In the genomic region with DNA sequence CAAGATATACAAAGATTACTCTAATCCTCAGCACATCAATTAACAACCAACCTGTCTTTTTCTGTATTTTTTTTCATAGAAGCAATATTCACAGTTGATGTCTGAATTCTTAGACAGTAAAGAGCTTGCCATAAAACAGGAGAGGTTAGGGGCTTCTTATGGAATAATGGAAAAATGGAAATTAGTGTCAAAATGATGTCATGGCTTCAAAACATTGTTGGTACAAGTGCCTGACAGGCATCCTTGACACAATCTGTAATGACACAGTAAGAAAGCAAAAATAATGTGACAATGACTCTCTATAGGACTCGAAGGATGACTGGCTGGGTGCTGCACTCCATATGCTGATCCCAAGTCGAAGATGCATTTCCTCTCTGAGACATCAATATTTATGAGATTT, we compare ENCODE assay signal across 18 cellular contexts.
DNase-seq lines count a peak whose midpoint lies in the region; ATAC-seq and TF ChIP-seq lines count a peak whose summit lies in the region.
"Had no signal": no experiment of that assay in that cellular context is flagged by ENCODE, and none has a peak within 500 bp of the region (broad histone marks: within the 10 kb centered on the region; RNA-seq: fewer than 3 reads in every experiment).

No MANE protein-coding gene starts in this region.

- no TSS peak for BruUV-seq in A673 (replicated peaks; lab: Mats Ljungman, UMichigan)

- no peak overlapping the region for H3K9ac ChIP-seq in parathyroid adenoma
- H3K9ac ChIP-seq: BLaER1 treated with 17β-estradiol and CSF1 and Interleukin-3, amounts not matched to agents 10 nM and 100 nM had no signal

- no peak overlapping the region for H3K4me3 ChIP-seq in parathyroid adenoma (ENCODE audit: low read depth, low read length)
- H3K4me3 ChIP-seq in gastrocnemius medialis = no peak overlapping the region
- H3K4me3 ChIP-seq in A673 (ENCODE audit: low read depth, low read length, poor library complexity, severe bottlenecking) = no peak overlapping the region
- H3K4me3 ChIP-seq: BLaER1 treated with 17β-estradiol and CSF1 and Interleukin-3, amounts not matched to agents 10 nM and 100 nM had no signal

- no peak overlapping the region for H3K4me2 ChIP-seq in parathyroid adenoma (ENCODE audit: low read length)
- H3K4me2 ChIP-seq: BLaER1 treated with 17β-estradiol and CSF1 and Interleukin-3, amounts not matched to agents 10 nM and 100 nM had no signal

- peak overlapping the region; percentile 56 for H3K27ac Mint-ChIP-seq in glutamatergic neuron (ENCODE audit: unreplicated experiment)
- H3K27ac Mint-ChIP-seq: B cell; CD4-positive, alpha-beta T cell; CD8-positive, alpha-beta T cell had no signal

- peak overlapping the region; percentile 55 for H3K27ac ChIP-seq in parathyroid adenoma
- no peak overlapping the region for H3K27ac ChIP-seq in gastrocnemius medialis
- H3K27ac ChIP-seq in A673 (ENCODE audit: low read depth, low read length, poor library complexity, severe bottlenecking) = no peak overlapping the region
- H3K27ac ChIP-seq: BLaER1 treated with 17β-estradiol and CSF1 and Interleukin-3, amounts not matched to agents 10 nM and 100 nM; C4-2B had no signal

- peak overlapping the region; percentile 26 for H3K4me3 Mint-ChIP-seq in glutamatergic neuron (ENCODE audit: unreplicated experiment)
- H3K4me3 Mint-ChIP-seq: B cell; CD4-positive, alpha-beta T cell; CD8-positive, alpha-beta T cell had no signal

- peaks cover 23% of the 10 kb centered on the region for H3K4me1 Mint-ChIP-seq in glutamatergic neuron (ENCODE audit: low read depth, unreplicated experiment)
- H3K4me1 Mint-ChIP-seq: B cell had no signal

- intact Hi-C loops in gastrocnemius medialis (cut with DNase I; ENCODE audit: low total_unique reads) (no loop called here), A673 (cut with micrococcal nuclease; ENCODE audit: unreplicated experiment) (no loop called here)

- H3K9me3 Mint-ChIP-seq in glutamatergic neuron (ENCODE audit: unreplicated experiment) = peaks cover 3% of the 10 kb centered on the region

- no peak for TF ChIP-seq POLR2A in gastrocnemius medialis (IDR thresholded peaks at IDR 0.05)

- H3K27me3 ChIP-seq in parathyroid adenoma (ENCODE audit: control insufficient read depth, insufficient read depth, low read length) (no peaks in the 10 kb centered on the region), gastrocnemius medialis (no peaks in the 10 kb centered on the region), A673 (replicated peaks; ENCODE audit: insufficient read depth, low read depth, low read length, poor library complexity) (peaks cover 26% of the 10 kb centered on the region)
- H3K27me3 ChIP-seq: BLaER1 treated with 17β-estradiol and CSF1 and Interleukin-3, amounts not matched to agents 10 nM and 100 nM had no signal

- in situ Hi-C loops in gastrocnemius medialis (cut with MboI; ENCODE audit: low sequenced_read_pairs in 4 of 4) = no loop called here

- H3K4me1 ChIP-seq in parathyroid adenoma = peaks cover 16% of the 10 kb centered on the region
- no peaks in the 10 kb centered on the region for H3K4me1 ChIP-seq in gastrocnemius medialis
- H3K4me1 ChIP-seq in A673 (ENCODE audit: insufficient read depth, low read length, poor library complexity, severe bottlenecking) = no peaks in the 10 kb centered on the region
- H3K4me1 ChIP-seq: Caco-2 had no signal

- H3K36me3 ChIP-seq in parathyroid adenoma (ENCODE audit: control insufficient read depth, insufficient read depth, low read length) (no peaks in the 10 kb centered on the region), gastrocnemius medialis (no peaks in the 10 kb centered on the region), A673 (ENCODE audit: insufficient read depth, low read length, poor library complexity, severe bottlenecking) (no peaks in the 10 kb centered on the region)
- H3K36me3 ChIP-seq: BLaER1 treated with 17β-estradiol and CSF1 and Interleukin-3, amounts not matched to agents 10 nM and 100 nM had no signal

- DNase-seq in HEK293T (ENCODE audit: extremely low spot score) (no peak), NCI-H69 (lab: John Stamatoyannopoulos, UW) (peak; percentile 29), glutamatergic neuron (no peak), gastrocnemius medialis (no peak), pons (ENCODE audit: low spot score) (no peak), A673 (ENCODE audit: low spot score) (no peak)
- DNase-seq: 8988T; AML-193; Caco-2; Calu3; CD4-positive, alpha-beta T cell; CD8-positive, alpha-beta T cell; GF-D8 had no signal

- H2AFZ ChIP-seq in parathyroid adenoma = no peak overlapping the region

- no peaks in the 10 kb centered on the region for H3K79me2 ChIP-seq in parathyroid adenoma

- TF ChIP-seq CTCF in glutamatergic neuron (IDR thresholded peaks at IDR 0.05; ENCODE audit: partially characterized antibody, unreplicated experiment) (no peak), parathyroid adenoma (IDR thresholded peaks at IDR 0.05) (no peak), gastrocnemius medialis (IDR thresholded peaks at IDR 0.05 in 4 of 5, conservative IDR thresholded peaks at IDR 0.05 in 1 of 5) (no peak), A673 (conservative IDR thresholded peaks at IDR 0.05; ENCODE audit: low read depth, low read length) (no peak)

- ATAC-seq in HG03045 (IDR thresholded peaks at IDR 0.05; ENCODE audit: unreplicated experiment) (no peak), gastrocnemius medialis (no peak)
- ATAC-seq: CD8-positive, alpha-beta T cell had no signal

- POLR2A ChIA-PET in HEK293T (lab: Yijun Ruan, JAX) (no interaction called here), A673 (lab: Charles Lee; ENCODE audit: low non-redundant PET) (no interaction called here)

- H3K9me3 ChIP-seq in parathyroid adenoma (ENCODE audit: control insufficient read depth, low read length) = no peaks in the 10 kb centered on the region
- no peaks in the 10 kb centered on the region for H3K9me3 ChIP-seq in gastrocnemius medialis
- H3K9me3 ChIP-seq in A673 (ENCODE audit: low read depth, low read length, poor library complexity, severe bottlenecking) = no peaks in the 10 kb centered on the region
- H3K9me3 ChIP-seq: Caco-2 had no signal

- H3K36me3 Mint-ChIP-seq in glutamatergic neuron (ENCODE audit: unreplicated experiment) = peaks cover 5% of the 10 kb centered on the region
- H3K36me3 Mint-ChIP-seq: CD8-positive, alpha-beta T cell had no signal

- CTCF ChIA-PET in HEK293T (lab: Yijun Ruan, JAX) = no interaction called here
- CTCF ChIA-PET in A673 (lab: Charles Lee) = no interaction called here

- H3K27me3 Mint-ChIP-seq in glutamatergic neuron (ENCODE audit: unreplicated experiment) = peaks cover 4% of the 10 kb centered on the region
- H3K27me3 Mint-ChIP-seq: B cell; CD4-positive, alpha-beta T cell had no signal

TF ChIP-seq in HEK293T, 16 proteins besides CTCF, POLR2A, EP300 and RAD21:
- TF ChIP-seq CTBP1 (IDR thresholded peaks at IDR 0.05; ENCODE audit: borderline replicate concordance) = no peak
- TF ChIP-seq, protein P1, sequence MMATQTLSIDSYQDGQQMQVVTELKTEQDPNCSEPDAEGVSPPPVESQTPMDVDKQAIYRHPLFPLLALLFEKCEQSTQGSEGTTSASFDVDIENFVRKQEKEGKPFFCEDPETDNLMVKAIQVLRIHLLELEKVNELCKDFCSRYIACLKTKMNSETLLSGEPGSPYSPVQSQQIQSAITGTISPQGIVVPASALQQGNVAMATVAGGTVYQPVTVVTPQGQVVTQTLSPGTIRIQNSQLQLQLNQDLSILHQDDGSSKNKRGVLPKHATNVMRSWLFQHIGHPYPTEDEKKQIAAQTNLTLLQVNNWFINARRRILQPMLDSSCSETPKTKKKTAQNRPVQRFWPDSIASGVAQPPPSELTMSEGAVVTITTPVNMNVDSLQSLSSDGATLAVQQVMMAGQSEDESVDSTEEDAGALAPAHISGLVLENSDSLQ (IDR thresholded peaks at IDR 0.05) = 0 out of 2 replicates have a peak, but pooled peaks have one; percentile 3
- TF ChIP-seq ZNF384 (IDR thresholded peaks at IDR 0.05) = no peak
